Comparison of ENCODE assay signal across 8 cellular contexts in genomic region chr17:36948717-36949460, GRCh38. TPM values are rescaled to one million over a fixed set of nuclear protein-coding genes. Genes with fewer than 3 reads are reported as not detected.
DNase-seq lines count a peak whose midpoint lies in the region; ATAC-seq, FAIRE-seq and TF ChIP-seq lines count a peak whose summit lies in the region.

TSS of gene AATF (plus strand) at chr17:36948954. CDS start at chr17:36949126, 172 bp downstream.

- H3K9me3 ChIP-seq in fibroblast of lung (ENCODE audit: control insufficient read depth, insufficient read depth, low read depth, low read length), result no peaks in the 10 kb centered on the region

- no peak for FAIRE-seq in H54 (lab: Jason Lieb, UNC)

- H3K27me3 Mint-ChIP-seq in activated T-helper 17 cell treated with anti-CD3 and anti-CD28 coated beads, Interleukin-2, amount 50 U/mL, for 72 hours, result peaks cover 30% of the 10 kb centered on the region
- H3K27me3 Mint-ChIP-seq in natural killer cell (ENCODE audit: low read depth in 2 of 2), result peaks cover 28 to 32% of the 10 kb centered on the region in 2 donors

- no peaks in the 10 kb centered on the region for H3K4me1 ChIP-seq in fibroblast of lung (ENCODE audit: control insufficient read depth, extremely low read depth, insufficient read depth, low read length)

- peaks cover 56% of the 10 kb centered on the region for H3K36me3 Mint-ChIP-seq in activated T-helper 17 cell treated with anti-CD3 and anti-CD28 coated beads, Interleukin-2, amount 50 U/mL, for 72 hours (ENCODE audit: low read depth)
- peaks cover 16% of the 10 kb centered on the region for H3K36me3 Mint-ChIP-seq in natural killer cell

- H3K4me2 ChIP-seq in fibroblast of lung (ENCODE audit: extremely low read depth, insufficient read depth, low read length), result peak within 1 kb of the TSS; percentile 96

- POLR2A ChIA-PET in RWPE1 (lab: Yijun Ruan, JAX; ENCODE audit: low non-redundant PET), result no interaction called here

- TF ChIP-seq POLR2A in H54 (IDR thresholded peaks at IDR 0.05; ENCODE audit: low read depth, low read length), result peak; percentile 73

- TF ChIP-seq CTCF in RWPE1 (conservative IDR thresholded peaks at IDR 0.05; ENCODE audit: low read depth) (no peak), fibroblast of lung (conservative IDR thresholded peaks at IDR 0.05 in 1 of 2, IDR thresholded peaks at IDR 0.05 in 1 of 2; ENCODE audit: low read depth in 1 of 2, low read length in 2 of 2) (no peak), natural killer cell (IDR thresholded peaks at IDR 0.05) (no peak)

- peaks cover 23% of the 10 kb centered on the region for H3K79me2 ChIP-seq in fibroblast of lung (ENCODE audit: control insufficient read depth, insufficient read depth, low read length)

- CTCF ChIA-PET in RWPE1 (lab: Yijun Ruan, JAX), result interaction anchor here (0.7 kb wide), 1 partner anchor 14 kb away, joined by 3 read pairs; no protein-coding TSS in a partner anchor

- peaks cover 3% of the 10 kb centered on the region for H3K9me3 Mint-ChIP-seq in activated T-helper 17 cell treated with anti-CD3 and anti-CD28 coated beads, Interleukin-2, amount 50 U/mL, for 72 hours
- H3K9me3 Mint-ChIP-seq in natural killer cell, result no peaks in the 10 kb centered on the region

- peak within 1 kb of the TSS; percentile 95 for H3K9ac ChIP-seq in fibroblast of lung (ENCODE audit: insufficient read depth, low read length)

- H3K27ac Mint-ChIP-seq in activated T-helper 17 cell treated with anti-CD3 and anti-CD28 coated beads, Interleukin-2, amount 50 U/mL, for 72 hours, result peak within 1 kb of the TSS; percentile 96
- peak within 1 kb of the TSS; percentile 95 to 96 for H3K27ac Mint-ChIP-seq in natural killer cell

- H3K27ac ChIP-seq in RWPE1 (peak within 1 kb of the TSS; percentile 84), fibroblast of lung (ENCODE audit: insufficient read depth, low read length) (peak within 1 kb of the TSS; percentile 95)

- peak; percentile 99 for ATAC-seq in activated T-helper 17 cell treated with anti-CD3 and anti-CD28 coated beads, Interleukin-2, amount 50 U/mL, for 72 hours (replicated peaks)
- ATAC-seq in natural killer cell, result peak; percentile 96 to 98 (median 97)

- H3K4me3 Mint-ChIP-seq in activated T-helper 17 cell treated with anti-CD3 and anti-CD28 coated beads, Interleukin-2, amount 50 U/mL, for 72 hours, result peak within 1 kb of the TSS; percentile 96
- peak within 1 kb of the TSS; percentile 100 for H3K4me3 Mint-ChIP-seq in natural killer cell

- intact Hi-C loops in natural killer cell (cut with micrococcal nuclease), result loop anchor here (2.0 to 10.0 kb wide), 4 partner anchors 14 to 1074 kb away; partner anchors contain the start of gene SYNRG

- DNase-seq in EL (peak; percentile 97), H54 (ENCODE audit: insufficient read length, low spot score) (peak; percentile 97), LoVo (ENCODE audit: low spot score) (peak; percentile 98), RWPE1 (ENCODE audit: low spot score) (peak; percentile 95), fibroblast of lung (ENCODE audit: low read depth in 2 of 2) (peak; percentile 94 to 95), natural killer cell (peak; percentile 99)
- peak; percentile 91 to 97 (median 94) for DNase-seq in stimulated activated naive CD4-positive, alpha-beta T cell (lab: John Stamatoyannopoulos, UW)

- peaks cover 9% of the 10 kb centered on the region for H3K36me3 ChIP-seq in fibroblast of lung (ENCODE audit: control insufficient read depth, insufficient read depth, low read length)

- H3K4me1 Mint-ChIP-seq in activated T-helper 17 cell treated with anti-CD3 and anti-CD28 coated beads, Interleukin-2, amount 50 U/mL, for 72 hours, result peaks cover 40% of the 10 kb centered on the region
- H3K4me1 Mint-ChIP-seq in natural killer cell, result peaks cover 53% of the 10 kb centered on the region in 2 donors

- no peaks in the 10 kb centered on the region for H4K20me1 ChIP-seq in fibroblast of lung (ENCODE audit: control insufficient read depth, extremely low read depth, insufficient read depth, low read length)

- H2AFZ ChIP-seq in fibroblast of lung (ENCODE audit: low read length), result peak within 1 kb of the TSS; percentile 99

- H3K27me3 ChIP-seq in fibroblast of lung (ENCODE audit: control insufficient read depth, insufficient read depth, low read length), result peaks cover 33% of the 10 kb centered on the region

- H3K4me3 ChIP-seq in fibroblast of lung (replicated peaks in 1 of 4; ENCODE audit: control extremely low read depth in 1 of 4, insufficient read depth in 1 of 4, low read depth in 3 of 4, low read length in 4 of 4), result peak within 1 kb of the TSS; percentile 93 to 97 (median 96)

RNA-seq across cellular contexts. Expression of gene AATF, which starts in this region (rescaled TPM):
- 10 to 100 TPM; 65.5 to 96.5 TPM for total RNA-seq in activated T-helper 17 cell treated with anti-CD3 and anti-CD28 coated beads, Interleukin-2, amount 50 U/mL, for 72 hours
- total RNA-seq in fibroblast of lung, result 30.0 and 30.7 TPM in 2 replicates
- 11.9 and 22.6 TPM in 2 replicates for polyA plus RNA-seq in fibroblast of lung
- polyA plus RNA-seq in fibroblast of lung (2012), result 32.2 and 48.4 TPM in 2 replicates
- 16.8 and 42.3 TPM in 2 replicates for polyA minus RNA-seq in fibroblast of lung (ENCODE audit: low replicate concordance)
- 10 to 100 TPM; 60.1 to 67.2 (median 63.2) TPM for total RNA-seq in natural killer cell

Comparison
In these comparisons a context has a peak if more than half of its experiments do, and no peak if none do; other contexts are left out.
1. Peak in every context shown above with its lines: DNase-seq, ATAC-seq, H3K4me3 ChIP-seq and H3K27ac ChIP-seq.